8 cellular contexts compared by ENCODE assay signal in genomic region chr14:64504897-64505771, GRCh38. TPM values are rescaled to one million over a fixed set of nuclear protein-coding genes. Genes with fewer than 3 reads are reported as not detected.
DNase-seq lines count a peak whose midpoint lies in the region; ATAC-seq and TF ChIP-seq lines count a peak whose summit lies in the region.

No MANE protein-coding gene starts in this region.

- peak overlapping the region; percentile 88 for H3K4me3 ChIP-seq in osteoblast (ENCODE audit: insufficient read depth, low read length)

- peaks cover 53% of the 10 kb centered on the region for H3K36me3 Mint-ChIP-seq in activated naive CD8-positive, alpha-beta T cell treated with anti-CD3 and anti-CD28 coated beads for 36 hours

- intact Hi-C loops in Right ventricle myocardium inferior (cut with DNase I), result loop anchor here (10.0 kb wide), 1 partner anchor 160 kb away; no protein-coding TSS in a partner anchor

- H3K27me3 Mint-ChIP-seq in activated naive CD8-positive, alpha-beta T cell treated with anti-CD3 and anti-CD28 coated beads for 36 hours, result peaks cover 4% of the 10 kb centered on the region

- H3K4me1 Mint-ChIP-seq in activated naive CD8-positive, alpha-beta T cell treated with anti-CD3 and anti-CD28 coated beads for 36 hours, result peaks cover 58% of the 10 kb centered on the region

- peaks cover 45% of the 10 kb centered on the region for H3K4me1 ChIP-seq in osteoblast (ENCODE audit: insufficient read depth, low read length)

- H3K27me3 ChIP-seq in osteoblast (ENCODE audit: insufficient read depth, low read length), result no peaks in the 10 kb centered on the region

- peaks cover 76% of the 10 kb centered on the region for H3K79me2 ChIP-seq in osteoblast (ENCODE audit: insufficient read depth, low read length)

- no peaks in the 10 kb centered on the region for H3K9me3 ChIP-seq in osteoblast (ENCODE audit: low read depth, low read length)

- TF ChIP-seq CTCF in osteoblast (IDR thresholded peaks at IDR 0.05; ENCODE audit: extremely low read depth, low read depth, low read length), result no peak

- no peaks in the 10 kb centered on the region for H3K36me3 ChIP-seq in osteoblast (ENCODE audit: insufficient read depth, low read length)

- peak overlapping the region; percentile 89 for H3K27ac ChIP-seq in osteoblast (ENCODE audit: low read depth, low read length)
- peak overlapping the region; percentile 98 for H3K27ac ChIP-seq in temporal lobe (ENCODE audit: low read depth, low read length)

- ATAC-seq in Right ventricle myocardium inferior, result peak; percentile 66

- peak overlapping the region; percentile 97 for H3K4me2 ChIP-seq in osteoblast (ENCODE audit: insufficient read depth, low read length)

- DNase-seq in DMS53 treated with DMSO at 0.1 percent for 48 hours (lab: John Stamatoyannopoulos, UW; ENCODE audit: unreplicated experiment), result peak; percentile 61
- peak; percentile 84 for DNase-seq in HCEC 1CT
- DNase-seq in NCI-H1048 (lab: John Stamatoyannopoulos, UW), result peak; percentile 78
- DNase-seq in SKM-1 treated with dmso at 0.1 percent for 144 hours (lab: John Stamatoyannopoulos, UW; ENCODE audit: unreplicated experiment), result peak; percentile 36
- DNase-seq in activated naive CD8-positive, alpha-beta T cell treated with anti-CD3 and anti-CD28 coated beads for 36 hours, result peak; percentile 83
- peak; percentile 96 for DNase-seq in Right ventricle myocardium inferior (ENCODE audit: missing footprints)
- peak; percentile 91 for DNase-seq in osteoblast (ENCODE audit: insufficient read length, low spot score, missing footprints)

- peak overlapping the region; percentile 35 for H2AFZ ChIP-seq in osteoblast (ENCODE audit: low read length)

- peak overlapping the region; percentile 84 for H3K4me3 Mint-ChIP-seq in activated naive CD8-positive, alpha-beta T cell treated with anti-CD3 and anti-CD28 coated beads for 36 hours

- no peaks in the 10 kb centered on the region for H3K9me3 Mint-ChIP-seq in activated naive CD8-positive, alpha-beta T cell treated with anti-CD3 and anti-CD28 coated beads for 36 hours

- peak overlapping the region; percentile 100 for H3K27ac Mint-ChIP-seq in activated naive CD8-positive, alpha-beta T cell treated with anti-CD3 and anti-CD28 coated beads for 36 hours

- H4K20me1 ChIP-seq in osteoblast (ENCODE audit: insufficient read depth, low read length), result peaks cover 43% of the 10 kb centered on the region

RNA-seq across cellular contexts. Expression of gene ZBTB1, which starts 0.6 kb away (rescaled TPM):
- 10 to 100 TPM; 43.3 to 43.9 TPM for total RNA-seq in activated naive CD8-positive, alpha-beta T cell treated with anti-CD3 and anti-CD28 coated beads for 36 hours
- total RNA-seq in Right ventricle myocardium inferior, result 22.3 TPM
- total RNA-seq in osteoblast, result 60.4 and 67.7 TPM in 2 replicates
- total RNA-seq in temporal lobe, result 39.6 TPM

RNA-seq across cellular contexts. Expression of gene ZBTB25, which starts 1.5 kb away (rescaled TPM):
- 10 to 100 TPM; 24.0 to 26.0 TPM for total RNA-seq in activated naive CD8-positive, alpha-beta T cell treated with anti-CD3 and anti-CD28 coated beads for 36 hours
- total RNA-seq in Right ventricle myocardium inferior, result 17.6 TPM
- total RNA-seq in osteoblast, result 9.8 and 10.6 TPM in 2 replicates
- 12.8 TPM for total RNA-seq in temporal lobe

RNA-seq across cellular contexts. Expression of gene HSPA2, which starts 35.4 kb away (rescaled TPM):
- total RNA-seq in activated naive CD8-positive, alpha-beta T cell treated with anti-CD3 and anti-CD28 coated beads for 36 hours, result 1 to 10 TPM; 1.9 to 2.0 TPM
- total RNA-seq in Right ventricle myocardium inferior (15.2 TPM), osteoblast (1.8 and 4.0 TPM in 2 replicates), temporal lobe (6.4 TPM)

RNA-seq across cellular contexts. Expression of gene AKAP5, which starts 39.8 kb away (rescaled TPM):
- 1 to 10 TPM; 1.2 to 1.4 TPM for total RNA-seq in activated naive CD8-positive, alpha-beta T cell treated with anti-CD3 and anti-CD28 coated beads for 36 hours
- total RNA-seq in Right ventricle myocardium inferior, result 0.16 TPM
- 0.59 and 1.1 TPM in 2 replicates for total RNA-seq in osteoblast
- 17.0 TPM for total RNA-seq in temporal lobe

RNA-seq across cellular contexts. Expression of gene PPP1R36, which starts 44.6 kb away (rescaled TPM):
- total RNA-seq in activated naive CD8-positive, alpha-beta T cell treated with anti-CD3 and anti-CD28 coated beads for 36 hours, result under 1 TPM; 0.18 to 0.25 TPM
- total RNA-seq in Right ventricle myocardium inferior, result not detected
- total RNA-seq in osteoblast, result 0.88 and 1.1 TPM in 2 replicates
- total RNA-seq in temporal lobe, result 0.49 TPM

Comparison
In these comparisons a context has a peak if more than half of its experiments do, and no peak if none do; other contexts are left out.
1. Peak in every context shown above with its lines: DNase-seq, ATAC-seq, H3K4me3 ChIP-seq and H3K27ac ChIP-seq.
2. DNase-seq: peak in every context shown above with its lines; median percentile 96 in Right ventricle myocardium inferior; 91 in osteoblast; 84 in HCEC 1CT; 83 in activated naive CD8-positive, alpha-beta T cell treated with anti-CD3 and anti-CD28 coated beads for 36 hours; 78 in NCI-H1048; 61 in DMS53 treated with DMSO at 0.1 percent for 48 hours; 36 in SKM-1 treated with dmso at 0.1 percent for 144 hours.